Comparison of ENCODE assay signal across 15 cellular contexts in the genomic region with DNA sequence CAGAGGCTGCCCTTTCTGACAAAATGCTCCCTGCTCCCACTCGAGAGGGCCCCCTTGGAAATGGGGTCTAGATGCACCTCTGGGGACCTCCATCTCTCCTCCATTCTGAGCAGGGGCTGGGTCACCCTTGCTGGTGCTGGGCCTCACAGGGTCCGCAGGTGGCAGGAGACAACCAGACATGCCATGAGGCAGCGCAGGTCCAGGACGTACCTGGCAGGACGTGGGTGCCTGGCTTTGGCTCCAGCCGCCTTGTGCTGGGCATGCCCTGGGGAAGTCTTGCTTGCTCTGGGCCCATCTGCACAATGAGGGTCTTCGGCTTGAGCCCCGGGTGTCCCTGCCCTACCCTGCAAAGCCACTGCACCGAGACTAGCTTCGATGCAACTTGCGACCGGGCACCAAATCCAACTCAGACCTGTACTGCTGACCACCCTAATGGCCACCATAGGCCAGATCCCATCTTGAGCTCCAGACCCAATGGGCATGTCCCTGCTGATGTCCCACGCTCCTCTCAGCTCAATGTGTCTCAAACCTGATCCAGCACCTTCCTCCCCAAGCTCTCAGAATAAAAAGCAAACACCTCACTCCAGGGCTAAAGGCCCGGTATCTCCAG.
DNase-seq lines count a peak whose midpoint lies in the region; ATAC-seq and TF ChIP-seq lines count a peak whose summit lies in the region.
"Had no signal": no experiment of that assay in that cellular context is flagged by ENCODE, and none has a peak within 500 bp of the region (broad histone marks: within the 10 kb centered on the region; RNA-seq: fewer than 3 reads in every experiment).

No MANE protein-coding gene starts in this region.

- H3K36me3 Mint-ChIP-seq in CD14-positive monocyte (peaks cover 35 to 53% of the 10 kb centered on the region in 2 donors), T-helper 17 cell (ENCODE audit: low read depth) (no peaks in the 10 kb centered on the region), immature natural killer cell (peaks cover 0 to 10% (median 4%) of the 10 kb centered on the region in 3 donors)

- H3K4me1 Mint-ChIP-seq in CD14-positive monocyte: peaks cover 65% of the 10 kb centered on the region
- H3K4me1 Mint-ChIP-seq in T-helper 17 cell: peaks cover 50% of the 10 kb centered on the region
- peaks cover 91 to 99% of the 10 kb centered on the region in 2 donors for H3K4me1 Mint-ChIP-seq in immature natural killer cell

- DNase-seq in CD14-positive monocyte (ENCODE audit: low spot score) (no peak), T-helper 17 cell (no peak), immature natural killer cell (no peak)
- DNase-seq: activated naive CD8-positive, alpha-beta T cell treated with anti-CD3 and anti-CD28 coated beads, Interleukin-2, amount 10 ng/mL, durations not matched to agents 7 days and 5 days; DMS 273 treated with DMSO at 0.1 percent for 48 hours; GF-D8; PC-9; small intestine; T1000 had no signal

- H3K9me3 Mint-ChIP-seq in CD14-positive monocyte: peaks cover 5 to 20% (median 10%) of the 10 kb centered on the region in 7 donors
- H3K9me3 Mint-ChIP-seq in immature natural killer cell: peaks cover 0 to 2% (median 0%) of the 10 kb centered on the region in 6 donors

- no peak for TF ChIP-seq CTCF in CD14-positive monocyte (IDR thresholded peaks at IDR 0.05)

- peaks cover 0 to 4% (median 2%) of the 10 kb centered on the region in 3 donors for H3K27me3 Mint-ChIP-seq in CD14-positive monocyte (ENCODE audit: low read depth in 3 of 3)
- H3K27me3 Mint-ChIP-seq in T-helper 17 cell: no peaks in the 10 kb centered on the region
- H3K27me3 Mint-ChIP-seq in immature natural killer cell (ENCODE audit: low read depth in 3 of 3): peaks cover 33 to 34% (median 34%) of the 10 kb centered on the region in 3 donors
- H3K27me3 Mint-ChIP-seq: activated naive CD8-positive, alpha-beta T cell treated with anti-CD3 and anti-CD28 coated beads, Interleukin-2, amount 10 ng/mL, durations not matched to agents 7 days and 5 days had no signal

- peaks cover 98% of the 10 kb centered on the region for H4K20me1 ChIP-seq in BLaER1

- no peaks in the 10 kb centered on the region for H3K27me3 ChIP-seq in BLaER1

- peak overlapping the region; percentile 44 for H3K27ac ChIP-seq in BLaER1
- H3K27ac ChIP-seq: PC-9 had no signal

- H3K27ac Mint-ChIP-seq in CD14-positive monocyte: peak overlapping the region in 6 of 7 donors; percentile 76 to 99 (median 97)
- peak overlapping the region; percentile 97 for H3K27ac Mint-ChIP-seq in T-helper 17 cell
- peak overlapping the region; percentile 77 to 100 (median 96) for H3K27ac Mint-ChIP-seq in immature natural killer cell

- peak overlapping the region; percentile 69 for H3K4me2 ChIP-seq in BLaER1
- H3K4me2 ChIP-seq: PC-9 had no signal

- H3K9ac ChIP-seq in BLaER1: peak overlapping the region; percentile 13; the same call in 1 of the 2 replicates

- peaks cover 76% of the 10 kb centered on the region for H3K4me1 ChIP-seq in BLaER1
- H3K4me1 ChIP-seq: HAP-1 had no signal

- no peak for ATAC-seq in T-helper 17 cell
- no peak for ATAC-seq in GM18519 (IDR thresholded peaks at IDR 0.05; ENCODE audit: low FRiP score, unreplicated experiment)
- ATAC-seq in HG03442 (IDR thresholded peaks at IDR 0.05; ENCODE audit: unreplicated experiment): no peak
- ATAC-seq in HG03521 (IDR thresholded peaks at IDR 0.05; ENCODE audit: unreplicated experiment): no peak
- ATAC-seq in HG02623 (IDR thresholded peaks at IDR 0.05; ENCODE audit: unreplicated experiment): no peak

- no peak overlapping the region for H3K4me3 ChIP-seq in BLaER1
- H3K4me3 ChIP-seq: HAP-1, PC-9 had no signal

- H3K9me3 ChIP-seq in BLaER1 (peaks cover 9% of the 10 kb centered on the region), T-helper 17 cell (ENCODE audit: control insufficient read depth, low read length, poor library complexity, severe bottlenecking) (no peaks in the 10 kb centered on the region)
- H3K9me3 ChIP-seq: HAP-1 had no signal

- peaks cover 44% of the 10 kb centered on the region for H3K36me3 ChIP-seq in BLaER1

- no peak overlapping the region for H3K4me3 Mint-ChIP-seq in CD14-positive monocyte
- H3K4me3 Mint-ChIP-seq in T-helper 17 cell: peak overlapping the region; percentile 86
- peak overlapping the region; percentile 25 to 64 (median 47) for H3K4me3 Mint-ChIP-seq in immature natural killer cell

- intact Hi-C loops in CD14-positive monocyte (cut with micrococcal nuclease): no loop called here

Comparison
In these comparisons a context has a peak if more than half of its experiments do, and no peak if none do; other contexts are left out.
1. H3K4me3 Mint-ChIP-seq: peak in T-helper 17 cell (single experiment) and immature natural killer cell (5 of 5); none in CD14-positive monocyte (0 of 2).
2. Peak in every context shown above with its lines, with median percentiles within 50 percentile points of each other: H3K27ac Mint-ChIP-seq.